In the genomic region with DNA sequence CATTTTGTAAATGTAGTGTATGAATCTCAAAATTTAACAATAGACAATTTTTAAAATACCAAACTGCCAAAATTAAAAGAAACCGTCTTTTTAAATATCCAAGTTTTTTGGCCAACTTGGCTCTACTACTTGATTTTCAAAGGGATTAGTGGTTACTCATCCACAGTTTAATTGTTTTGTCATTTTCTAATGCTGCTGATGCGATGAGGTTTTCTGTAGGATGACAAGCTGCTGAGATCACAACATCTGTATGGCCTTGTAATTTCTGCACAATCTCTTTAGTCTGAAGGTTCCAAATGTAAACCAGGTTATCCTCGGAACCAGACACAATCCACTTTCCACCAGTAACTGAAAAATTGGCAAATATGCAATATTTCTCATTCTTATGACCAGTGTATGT, we compare ENCODE assay signal across 14 cellular contexts. TPM values are rescaled to one million over a fixed set of nuclear protein-coding genes. Genes with fewer than 3 reads are reported as not detected.
DNase-seq lines count a peak whose midpoint lies in the region; ATAC-seq and TF ChIP-seq lines count a peak whose summit lies in the region.
"Had no signal": no experiment of that assay in that cellular context is flagged by ENCODE, and none has a peak within 500 bp of the region (broad histone marks: within the 10 kb centered on the region; RNA-seq: fewer than 3 reads in every experiment).

No MANE protein-coding gene starts in this region.

- H3K27me3 ChIP-seq in Caco-2 (replicated peaks; ENCODE audit: control insufficient read depth, insufficient read depth, low read length) (no peaks in the 10 kb centered on the region), Karpas-422 (ENCODE audit: low read length) (no peaks in the 10 kb centered on the region), adipocyte (replicated peaks; ENCODE audit: control insufficient read depth, insufficient read depth, low read length) (no peaks in the 10 kb centered on the region)

- H3K27me3 Mint-ChIP-seq in Caco-2 (ENCODE audit: insufficient read depth, unreplicated experiment): no peaks in the 10 kb centered on the region
- peaks cover 0 to 4% (median 0%) of the 10 kb centered on the region in 5 donors for H3K27me3 Mint-ChIP-seq in naive thymus-derived CD8-positive, alpha-beta T cell

- no peak overlapping the region; the same call in 1 of the 2 replicates for H3K4me3 ChIP-seq in Caco-2 (ENCODE audit: low read depth, low read length)
- peak overlapping the region; percentile 85 for H3K4me3 ChIP-seq in Karpas-422 (ENCODE audit: low read length)
- peak overlapping the region; percentile 100 for H3K4me3 ChIP-seq in adipocyte (ENCODE audit: low read length)

- no peaks in the 10 kb centered on the region; the same call in 1 of the 2 replicates for H3K4me1 ChIP-seq in Caco-2
- peaks cover 34% of the 10 kb centered on the region for H3K4me1 ChIP-seq in Karpas-422 (ENCODE audit: low read length)
- peaks cover 22% of the 10 kb centered on the region for H3K4me1 ChIP-seq in adipocyte (ENCODE audit: control insufficient read depth, insufficient read depth, low read length)

- no peak for ATAC-seq in naive thymus-derived CD8-positive, alpha-beta T cell
- ATAC-seq in HG03521 (IDR thresholded peaks at IDR 0.05; ENCODE audit: unreplicated experiment): no peak
- ATAC-seq in GM19023 (IDR thresholded peaks at IDR 0.05; ENCODE audit: unreplicated experiment): no peak

- peak overlapping the region; percentile 96 for H3K4me3 Mint-ChIP-seq in Caco-2 (ENCODE audit: unreplicated experiment)
- peak overlapping the region; percentile 95 to 100 (median 98) for H3K4me3 Mint-ChIP-seq in naive thymus-derived CD8-positive, alpha-beta T cell

- no peak for TF ChIP-seq CTCF in Caco-2 (IDR thresholded peaks at IDR 0.05; ENCODE audit: insufficient read depth in 1 of 2, low read depth in 1 of 2, low read length in 1 of 2, severe bottlenecking in 1 of 2, unreplicated experiment in 1 of 2)

- H2AFZ ChIP-seq in Karpas-422 (ENCODE audit: low read length): no peak overlapping the region

- H3K36me3 Mint-ChIP-seq in Caco-2 (ENCODE audit: insufficient read depth, unreplicated experiment): peaks cover 30% of the 10 kb centered on the region
- peaks cover 4 to 37% (median 8%) of the 10 kb centered on the region in 3 donors for H3K36me3 Mint-ChIP-seq in naive thymus-derived CD8-positive, alpha-beta T cell

- H3K27ac Mint-ChIP-seq in Caco-2 (ENCODE audit: unreplicated experiment): peak overlapping the region; percentile 94
- H3K27ac Mint-ChIP-seq in naive thymus-derived CD8-positive, alpha-beta T cell: peak overlapping the region; percentile 96 to 100 (median 100)

- H3K9ac ChIP-seq in Karpas-422 (ENCODE audit: low read length) (peak overlapping the region; percentile 77), adipocyte (ENCODE audit: low read length) (no peak overlapping the region)

- 0 out of 2 replicates have a peak overlapping the region, but pooled peaks have one; percentile 25 for H3K27ac ChIP-seq in Karpas-422 (ENCODE audit: low read length)

- H3K36me3 ChIP-seq in Caco-2 (ENCODE audit: control insufficient read depth, insufficient read depth, low read length): no peaks in the 10 kb centered on the region; the same call in 1 of the 2 replicates
- H3K36me3 ChIP-seq in Karpas-422 (ENCODE audit: insufficient read depth, low read length): peaks cover 29% of the 10 kb centered on the region; the same call in 1 of the 2 replicates
- H3K36me3 ChIP-seq in adipocyte (ENCODE audit: control insufficient read depth, insufficient read depth, low read length, severe bottlenecking): peaks cover 21% of the 10 kb centered on the region

- no peak for DNase-seq in Caco-2
- DNase-seq in Karpas-422: no peak
- no peak for DNase-seq in adipocyte (ENCODE audit: low read depth)
- no peak for DNase-seq in naive thymus-derived CD8-positive, alpha-beta T cell
- no peak for DNase-seq in NCI-H510A (lab: John Stamatoyannopoulos, UW)
- DNase-seq in UCSD-AML1 (lab: John Stamatoyannopoulos, UW; ENCODE audit: unreplicated experiment): no peak
- DNase-seq: DMS153; kidney glomerular epithelial cell; NCI-H1092; NCI-H526 treated with DMSO at 0.1 percent for 48 hours; occipital lobe; stimulated activated naive CD4-positive, alpha-beta T cell treated with Interleukin-2 at 50 U/mL for 16 hours had no signal

- POLR2A ChIA-PET in Caco-2 (lab: Charles Lee): no interaction called here
- POLR2A ChIA-PET in naive thymus-derived CD8-positive, alpha-beta T cell (lab: Charles Lee): interaction anchor here (2.7 to 4.0 kb wide), 2 partner anchors 31 to 101 kb away, joined by 17 to 71 read pairs; a partner anchor contains a TSS

- intact Hi-C loops in Caco-2 (cut with micrococcal nuclease; ENCODE audit: unreplicated experiment): no loop called here

- H3K4me1 Mint-ChIP-seq in Caco-2 (ENCODE audit: low read depth, unreplicated experiment): peaks cover 12% of the 10 kb centered on the region
- peaks cover 28 to 72% (median 66%) of the 10 kb centered on the region in 4 donors for H3K4me1 Mint-ChIP-seq in naive thymus-derived CD8-positive, alpha-beta T cell

- H3K79me2 ChIP-seq in Karpas-422 (ENCODE audit: low read length): peaks cover 48% of the 10 kb centered on the region

- H4K20me1 ChIP-seq in Karpas-422 (ENCODE audit: insufficient read depth, low read depth, low read length): no peaks in the 10 kb centered on the region

- no TSS peak for BruUV-seq in Caco-2 (replicated peaks; lab: Mats Ljungman, UMichigan)

- H3K9me3 ChIP-seq in Caco-2 (no peaks in the 10 kb centered on the region), Karpas-422 (ENCODE audit: low read length) (no peaks in the 10 kb centered on the region), adipocyte (ENCODE audit: control insufficient read depth, low read length) (no peaks in the 10 kb centered on the region)

- H3K4me2 ChIP-seq in Karpas-422 (ENCODE audit: low read depth, low read length, poor library complexity, severe bottlenecking): peak overlapping the region; percentile 90

- CTCF ChIA-PET in Caco-2 (lab: Charles Lee): no interaction called here

- no peaks in the 10 kb centered on the region for H3K9me3 Mint-ChIP-seq in Caco-2 (ENCODE audit: unreplicated experiment)
- no peaks in the 10 kb centered on the region for H3K9me3 Mint-ChIP-seq in naive thymus-derived CD8-positive, alpha-beta T cell

- no peaks in the 10 kb centered on the region for H3K9me2 ChIP-seq in Karpas-422 (replicated peaks; ENCODE audit: insufficient read depth, low read length)

RNA-seq across cellular contexts. Expression of a gene that starts 1.5 kb away (rescaled TPM):
- total RNA-seq in Caco-2 (2022): 4.4 and 4.7 TPM in 2 replicates
- total RNA-seq in Karpas-422 (2014; rRNA removed; shearing (Covaris generic); ENCODE audit: low replicate concordance): 5.3 and 7.1 TPM in 2 replicates
- total RNA-seq in naive thymus-derived CD8-positive, alpha-beta T cell: 10 to 100 TPM; 12.3 to 12.7 TPM
- 1 to 10 TPM; 1.2 to 2.2 (median 1.7) TPM for polyA plus RNA-seq in naive thymus-derived CD8-positive, alpha-beta T cell

RNA-seq across cellular contexts. Expression of a gene that starts 30.4 kb away (rescaled TPM):
- total RNA-seq in Caco-2 (2022): 35.8 and 37.4 TPM in 2 replicates
- total RNA-seq in Karpas-422 (2014; rRNA removed; shearing (Covaris generic); ENCODE audit: low replicate concordance): 138 and 197 TPM in 2 replicates
- 10 to 100 TPM; 31.3 to 35.8 TPM for total RNA-seq in naive thymus-derived CD8-positive, alpha-beta T cell
- 100 to 1,000 TPM; 114 to 132 (median 131) TPM for polyA plus RNA-seq in naive thymus-derived CD8-positive, alpha-beta T cell

RNA-seq across cellular contexts. Expression of a gene that starts 31.4 kb away (rescaled TPM):
- 85.2 and 86.2 TPM in 2 replicates for total RNA-seq in Caco-2 (2022)
- total RNA-seq in Karpas-422 (2014; rRNA removed; shearing (Covaris generic); ENCODE audit: low replicate concordance): 45.8 and 54.0 TPM in 2 replicates
- 10 to 100 TPM; 22.4 to 35.1 TPM for total RNA-seq in naive thymus-derived CD8-positive, alpha-beta T cell
- polyA plus RNA-seq in naive thymus-derived CD8-positive, alpha-beta T cell: 10 to 100 TPM; 17.1 to 28.2 (median 23.5) TPM
